In the genomic region with DNA sequence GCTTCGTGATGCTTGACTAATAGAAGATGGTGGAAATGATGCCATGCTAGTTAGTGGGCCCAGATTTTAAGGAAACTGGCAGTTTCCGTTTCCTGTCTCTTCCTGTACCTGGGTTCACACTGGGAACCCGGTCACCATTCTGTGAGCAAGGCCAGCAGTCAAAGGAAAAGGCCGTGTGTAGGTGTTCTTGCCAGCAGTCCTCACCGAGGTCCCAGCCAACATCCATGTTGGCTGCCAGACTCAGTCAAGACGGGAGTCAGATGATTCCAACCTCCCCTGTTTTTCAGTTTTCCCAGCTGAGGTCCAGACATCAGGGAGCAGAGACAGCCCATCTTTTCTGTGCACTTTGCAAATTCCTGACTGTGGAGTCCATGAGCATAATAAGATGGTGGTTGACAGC, we compare ENCODE assay signal across 19 cellular contexts. TPM values are rescaled to one million over a fixed set of nuclear protein-coding genes. Genes with fewer than 3 reads are reported as not detected.
DNase-seq lines count a peak whose midpoint lies in the region; ATAC-seq and TF ChIP-seq lines count a peak whose summit lies in the region.
"Had no signal": no experiment of that assay in that cellular context is flagged by ENCODE, and none has a peak within 500 bp of the region (broad histone marks: within the 10 kb centered on the region; RNA-seq: fewer than 3 reads in every experiment).

No MANE protein-coding gene starts in this region.

- H3K9me3 Mint-ChIP-seq in activated CD8-positive, alpha-beta T cell treated with anti-CD3 and anti-CD28 coated beads for 36 hours, result no peaks in the 10 kb centered on the region
- H3K9me3 Mint-ChIP-seq in activated CD8-positive, alpha-beta T cell treated with anti-CD3 and anti-CD28 coated beads, Interleukin-2, amount 10 ng/mL, durations not matched to agents 7 days and 5 days (ENCODE audit: insufficient read depth), result no peaks in the 10 kb centered on the region
- H3K9me3 Mint-ChIP-seq: effector memory CD8-positive, alpha-beta T cell had no signal

- in situ Hi-C loops in SK-MEL-5 (cut with HindIII; ENCODE audit: low pct_unique_long_range_greater_than_20kb, low sequenced_read_pairs), result no loop called here

- H3K9ac ChIP-seq in colonic mucosa (ENCODE audit: low read depth in 2 of 2, low read length in 2 of 2), result no peak overlapping the region

- TF ChIP-seq CTCF in activated CD8-positive, alpha-beta T cell treated with anti-CD3 and anti-CD28 coated beads for 36 hours (IDR thresholded peaks at IDR 0.05), result no peak
- TF ChIP-seq CTCF in neutrophil (IDR thresholded peaks at IDR 0.05), result no peak
- no peak for TF ChIP-seq CTCF in colonic mucosa (IDR thresholded peaks at IDR 0.05)

- peak overlapping the region; percentile 31 for H3K27ac ChIP-seq in neutrophil
- no peak overlapping the region for H3K27ac ChIP-seq in colonic mucosa

- H3K4me3 ChIP-seq in neutrophil (ENCODE audit: low read depth in 1 of 2, low read length in 1 of 2), result no peak overlapping the region
- no peak overlapping the region for H3K4me3 ChIP-seq in colonic mucosa

- no peaks in the 10 kb centered on the region for H3K27me3 Mint-ChIP-seq in activated CD8-positive, alpha-beta T cell treated with anti-CD3 and anti-CD28 coated beads for 36 hours
- no peaks in the 10 kb centered on the region for H3K27me3 Mint-ChIP-seq in activated CD8-positive, alpha-beta T cell treated with anti-CD3 and anti-CD28 coated beads, Interleukin-2, amount 10 ng/mL, durations not matched to agents 7 days and 5 days (ENCODE audit: low read depth)
- H3K27me3 Mint-ChIP-seq: effector memory CD8-positive, alpha-beta T cell had no signal

- H3K36me3 ChIP-seq in neutrophil, result peaks cover 26% of the 10 kb centered on the region
- H3K36me3 ChIP-seq in colonic mucosa, result peaks cover 8% of the 10 kb centered on the region

- ATAC-seq in activated CD8-positive, alpha-beta T cell treated with anti-CD3 and anti-CD28 coated beads for 36 hours, result no peak
- ATAC-seq in activated CD8-positive, alpha-beta T cell treated with anti-CD3 and anti-CD28 coated beads, Interleukin-2, amount 10 ng/mL, durations not matched to agents 7 days and 5 days, result no peak
- ATAC-seq in HG03045 (IDR thresholded peaks at IDR 0.05; ENCODE audit: unreplicated experiment), result no peak
- ATAC-seq: effector memory CD8-positive, alpha-beta T cell; Panc1 had no signal

- H3K27me3 ChIP-seq in neutrophil (no peaks in the 10 kb centered on the region), colonic mucosa (no peaks in the 10 kb centered on the region)

- DNase-seq in activated CD8-positive, alpha-beta T cell treated with anti-CD3 and anti-CD28 coated beads for 36 hours, result no peak
- no peak for DNase-seq in activated CD8-positive, alpha-beta T cell treated with anti-CD3 and anti-CD28 coated beads, Interleukin-2, amount 10 ng/mL, durations not matched to agents 7 days and 5 days
- DNase-seq in SK-MEL-5 (ENCODE audit: low read depth, low spot score), result peak; percentile 32
- peak; percentile 30 to 31 for DNase-seq in dermis microvascular lymphatic vessel endothelial cell (ENCODE audit: low read depth in 2 of 2)
- DNase-seq in HCEC 1CT, result no peak
- no peak for DNase-seq in colonic mucosa
- DNase-seq: 8988T; activated gamma-delta T cell treated with Interleukin-2 at 50 U/mL for 16 hours; effector memory CD8-positive, alpha-beta T cell; NCI-H1092; NCI-H2171; NCI-H748 treated with DMSO at 0.1 percent for 48 hours; stimulated activated naive CD4-positive, alpha-beta T cell had no signal

- H3K27ac Mint-ChIP-seq in activated CD8-positive, alpha-beta T cell treated with anti-CD3 and anti-CD28 coated beads for 36 hours, result peak overlapping the region; percentile 18
- H3K27ac Mint-ChIP-seq in activated CD8-positive, alpha-beta T cell treated with anti-CD3 and anti-CD28 coated beads, Interleukin-2, amount 10 ng/mL, durations not matched to agents 7 days and 5 days, result no peak overlapping the region

- CTCF ChIA-PET in activated CD8-positive, alpha-beta T cell treated with anti-CD3 and anti-CD28 coated beads for 36 hours (lab: Charles Lee), result interaction anchor here (1.9 kb wide), 1 partner anchor 65 kb away, joined by 5 read pairs; no protein-coding TSS in a partner anchor
- CTCF ChIA-PET in activated CD8-positive, alpha-beta T cell treated with anti-CD3 and anti-CD28 coated beads, Interleukin-2, amount 10 ng/mL, durations not matched to agents 7 days and 5 days (lab: Charles Lee), result no interaction called here

- H3K4me1 ChIP-seq in neutrophil (ENCODE audit: control insufficient read depth in 1 of 2, insufficient read depth in 1 of 2, low read depth in 1 of 2, low read length in 1 of 2) (peaks cover 6% of the 10 kb centered on the region in 2 experiments), colonic mucosa (no peaks in the 10 kb centered on the region)

- no peaks in the 10 kb centered on the region for H3K9me3 ChIP-seq in neutrophil
- no peaks in the 10 kb centered on the region for H3K9me3 ChIP-seq in colonic mucosa

- peaks cover 38% of the 10 kb centered on the region for H3K36me3 Mint-ChIP-seq in activated CD8-positive, alpha-beta T cell treated with anti-CD3 and anti-CD28 coated beads for 36 hours (ENCODE audit: low read depth)
- H3K36me3 Mint-ChIP-seq in activated CD8-positive, alpha-beta T cell treated with anti-CD3 and anti-CD28 coated beads, Interleukin-2, amount 10 ng/mL, durations not matched to agents 7 days and 5 days (ENCODE audit: low read depth), result peaks cover 62% of the 10 kb centered on the region

- peaks cover 54% of the 10 kb centered on the region for H3K4me1 Mint-ChIP-seq in activated CD8-positive, alpha-beta T cell treated with anti-CD3 and anti-CD28 coated beads for 36 hours (ENCODE audit: low read depth)
- peaks cover 48% of the 10 kb centered on the region for H3K4me1 Mint-ChIP-seq in activated CD8-positive, alpha-beta T cell treated with anti-CD3 and anti-CD28 coated beads, Interleukin-2, amount 10 ng/mL, durations not matched to agents 7 days and 5 days (ENCODE audit: low read depth)

- H3K4me3 Mint-ChIP-seq in activated CD8-positive, alpha-beta T cell treated with anti-CD3 and anti-CD28 coated beads for 36 hours, result no peak overlapping the region
- no peak overlapping the region for H3K4me3 Mint-ChIP-seq in activated CD8-positive, alpha-beta T cell treated with anti-CD3 and anti-CD28 coated beads, Interleukin-2, amount 10 ng/mL, durations not matched to agents 7 days and 5 days
- H3K4me3 Mint-ChIP-seq: CD14-positive monocyte had no signal

- intact Hi-C loops in activated CD8-positive, alpha-beta T cell treated with anti-CD3 and anti-CD28 coated beads for 36 hours (cut with micrococcal nuclease), result no loop called here
- intact Hi-C loops in colonic mucosa (cut with DNase I), result loop anchor here (10.0 kb wide), 1 partner anchor 208 kb away; no protein-coding TSS in a partner anchor

- POLR2A ChIA-PET in activated CD8-positive, alpha-beta T cell treated with anti-CD3 and anti-CD28 coated beads for 36 hours (lab: Charles Lee), result no interaction called here
- POLR2A ChIA-PET in activated CD8-positive, alpha-beta T cell treated with anti-CD3 and anti-CD28 coated beads, Interleukin-2, amount 10 ng/mL, durations not matched to agents 7 days and 5 days (lab: Charles Lee), result no interaction called here

RNA-seq across cellular contexts. Expression of gene PILRB, which starts 15.2 kb away (rescaled TPM):
- 10 to 100 TPM; 43.7 to 46.8 TPM for total RNA-seq in activated CD8-positive, alpha-beta T cell treated with anti-CD3 and anti-CD28 coated beads for 36 hours
- total RNA-seq in activated CD8-positive, alpha-beta T cell treated with anti-CD3 and anti-CD28 coated beads, Interleukin-2, amount 10 ng/mL, durations not matched to agents 7 days and 5 days, result 10 to 100 TPM; 75.7 to 77.2 TPM
- total RNA-seq in SK-MEL-5 (2014; rRNA removed; shearing (Covaris generic)), result 41.6 and 42.5 TPM in 2 replicates
- 60.6 and 66.7 TPM in 2 replicates for polyA plus RNA-seq in SK-MEL-5 (2015; cell fraction: cytosol; rRNA removed)
- 2,965 and 3,231 TPM in 2 replicates for polyA plus RNA-seq in SK-MEL-5 (2015; cell fraction: nucleus; rRNA removed)
- total RNA-seq in dermis microvascular lymphatic vessel endothelial cell, result 4.1 and 10.2 TPM in 2 replicates
- 10 to 100 TPM; 18.2 to 57.9 TPM for total RNA-seq in colonic mucosa

RNA-seq across cellular contexts. Expression of gene PILRA, which starts 30.5 kb away (rescaled TPM):
- 1 to 10 TPM; 5.8 to 6.6 TPM for total RNA-seq in activated CD8-positive, alpha-beta T cell treated with anti-CD3 and anti-CD28 coated beads for 36 hours
- 10 to 100 TPM in 1 of 2 experiments, 1 to 10 TPM in 1; 8.1 to 11.5 TPM for total RNA-seq in activated CD8-positive, alpha-beta T cell treated with anti-CD3 and anti-CD28 coated beads, Interleukin-2, amount 10 ng/mL, durations not matched to agents 7 days and 5 days
- total RNA-seq in SK-MEL-5 (2014; rRNA removed; shearing (Covaris generic)), result 0.48 TPM in 1 of 2 replicates, not detected in the other
- polyA plus RNA-seq in SK-MEL-5 (2015; cell fraction: cytosol; rRNA removed), result 0.73 TPM in 1 of 2 replicates, not detected in the other
- polyA plus RNA-seq in SK-MEL-5 (2015; cell fraction: nucleus; rRNA removed), result 5.1 and 7.6 TPM in 2 replicates
- total RNA-seq in dermis microvascular lymphatic vessel endothelial cell (0.13 TPM in 1 of 2 replicates, not detected in the other), colonic mucosa (1 to 10 TPM; 1.2 to 3.1 TPM)

RNA-seq across cellular contexts. Expression of gene SPDYE3, which starts 35.3 kb away (rescaled TPM):
- not detected for total RNA-seq in activated CD8-positive, alpha-beta T cell treated with anti-CD3 and anti-CD28 coated beads for 36 hours
- not detected for total RNA-seq in activated CD8-positive, alpha-beta T cell treated with anti-CD3 and anti-CD28 coated beads, Interleukin-2, amount 10 ng/mL, durations not matched to agents 7 days and 5 days
- total RNA-seq in SK-MEL-5 (2014; rRNA removed; shearing (Covaris generic)), result 0.05 TPM in 1 of 2 replicates, not detected in the other
- not detected in 2 replicates for polyA plus RNA-seq in SK-MEL-5 (2015; cell fraction: cytosol; rRNA removed)
- not detected in 2 replicates for polyA plus RNA-seq in SK-MEL-5 (2015; cell fraction: nucleus; rRNA removed)
- total RNA-seq in dermis microvascular lymphatic vessel endothelial cell (not detected in 2 replicates), colonic mucosa (not detected)
- total RNA-seq: activated CD8-positive, alpha-beta memory T cell treated with anti-CD3 and anti-CD28 coated beads for 36 hours; Daoy had no signal

Comparison
In these comparisons a context has a peak if more than half of its experiments do, and no peak if none do; other contexts are left out.
1. DNase-seq: peak in SK-MEL-5 (single experiment) and dermis microvascular lymphatic vessel endothelial cell (2 of 2); none in activated CD8-positive, alpha-beta T cell treated with anti-CD3 and anti-CD28 coated beads for 36 hours (single experiment), activated CD8-positive, alpha-beta T cell treated with anti-CD3 and anti-CD28 coated beads, Interleukin-2, amount 10 ng/mL, durations not matched to agents 7 days and 5 days (single experiment), HCEC 1CT (single experiment) and colonic mucosa (single experiment).